1 cellular context compared by ENCODE assay signal in genomic region chr17:31559647-31560501, GRCh38.
TF ChIP-seq lines count a peak whose summit lies in the region.

No MANE protein-coding gene starts in this region.

TF ChIP-seq in HepG2, 621 proteins besides CTCF, POLR2A, EP300 and RAD21 (continued from another document):
- 0 out of 2 replicates have a peak, but pooled peaks have one; percentile 1 for TF ChIP-seq SNAPC4 (CRISPR knock-in tag; IDR thresholded peaks at IDR 0.05)
